Comparison of ENCODE assay signal across 13 cellular contexts in the genomic region with DNA sequence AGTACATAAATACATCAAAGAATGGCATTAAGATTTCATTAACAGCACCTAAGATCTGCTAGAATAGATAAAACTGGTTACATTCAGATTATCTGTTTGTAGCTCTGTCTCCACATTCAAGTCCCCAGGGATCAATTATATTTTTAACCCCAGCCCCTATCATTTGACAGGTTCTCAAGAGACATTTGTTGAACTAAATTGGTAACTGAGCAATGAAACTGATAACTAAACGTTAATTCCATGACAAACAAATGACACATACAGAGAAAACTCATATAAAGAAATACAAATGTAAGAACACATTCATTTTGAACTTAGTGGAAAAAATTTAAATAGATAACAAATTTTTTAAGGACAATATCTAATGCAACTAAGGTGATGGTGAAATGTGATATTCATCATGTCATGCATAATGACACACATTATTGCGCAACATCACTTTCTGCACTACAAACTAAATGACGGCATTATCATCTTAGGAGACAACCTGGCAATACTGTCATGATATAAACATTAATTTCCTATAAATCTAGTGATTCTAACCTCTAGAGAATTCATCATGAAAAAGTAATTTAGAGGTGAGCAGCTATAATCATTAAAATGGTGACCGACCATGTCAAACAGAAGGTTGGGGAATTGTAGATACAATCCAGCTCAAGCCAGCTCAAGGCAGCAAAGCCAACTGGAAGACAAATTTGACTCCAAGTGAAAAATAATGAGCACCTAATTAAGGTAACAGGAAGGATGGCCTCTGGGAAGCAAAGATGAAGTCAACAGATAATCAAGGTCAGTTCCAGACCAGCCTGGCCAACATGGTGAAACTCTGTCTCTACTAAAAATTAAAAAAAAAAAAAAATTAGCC. TPM values are rescaled to one million over a fixed set of nuclear protein-coding genes. Genes with fewer than 3 reads are reported as not detected.
DNase-seq lines count a peak whose midpoint lies in the region; ATAC-seq and TF ChIP-seq lines count a peak whose summit lies in the region.
"Had no signal": no experiment of that assay in that cellular context is flagged by ENCODE, and none has a peak within 500 bp of the region (broad histone marks: within the 10 kb centered on the region; RNA-seq: fewer than 3 reads in every experiment).

No MANE protein-coding gene starts in this region.

- peaks cover 84% of the 10 kb centered on the region for H3K79me2 ChIP-seq in HCT116 (ENCODE audit: insufficient read depth, low read length)

- H2AFZ ChIP-seq in HCT116 (ENCODE audit: low read depth, low read length, poor library complexity, severe bottlenecking) = no peak overlapping the region

- RAD21 ChIA-PET in HCT116 (lab: Charles Lee; ENCODE audit: low non-redundant PET in 1 of 2, low total read pairs in 2 of 2, uncharacterized antibody in 2 of 2, unreplicated experiment in 2 of 2) = no interaction called here

- peak overlapping the region; percentile 48 for H3K4me3 Mint-ChIP-seq in activated B cell treated with CpG ODN at 0.5 μM for 24 hours
- H3K4me3 Mint-ChIP-seq: activated naive CD8-positive, alpha-beta T cell treated with anti-CD3 and anti-CD28 coated beads, Interleukin-2, amount 50 U/mL, for 24 hours; T-cell had no signal

- peaks cover 84 to 100% (median 100%) of the 10 kb centered on the region in 11 experiments for H4K20me1 ChIP-seq in BLaER1 treated with 17β-estradiol and CSF1 and Interleukin-3, amounts not matched to agents 10 nM and 100 nM
- H4K20me1 ChIP-seq in HCT116 (ENCODE audit: insufficient read depth) = no peaks in the 10 kb centered on the region

- no peak for TF ChIP-seq POLR2A in HCT116 (IDR thresholded peaks at IDR 0.05; ENCODE audit: borderline replicate concordance, extremely low read depth, insufficient read depth, insufficient read length)

- CTCF ChIA-PET in HCT116 (lab: Charles Lee) = no interaction called here
- CTCF ChIA-PET in activated B cell treated with CpG ODN at 0.5 μM for 24 hours (lab: Charles Lee) = no interaction called here
- CTCF ChIA-PET in A673 (lab: Charles Lee) = no interaction called here

- no peak for TF ChIP-seq CTCF in HCT116 (IDR thresholded peaks at IDR 0.05 in 2 of 3, conservative IDR thresholded peaks at IDR 0.05 in 1 of 3; ENCODE audit: borderline replicate concordance in 1 of 3, insufficient read depth in 1 of 3, low read depth in 2 of 3, low read length in 2 of 3)
- no peak for TF ChIP-seq CTCF in activated B cell treated with CpG ODN at 0.5 μM for 24 hours (IDR thresholded peaks at IDR 0.05)
- no peak for TF ChIP-seq CTCF in A673 (conservative IDR thresholded peaks at IDR 0.05; ENCODE audit: low read depth, low read length)

- H3K9me2 ChIP-seq in HCT116 (ENCODE audit: insufficient read depth) = no peaks in the 10 kb centered on the region

- H3K27ac Mint-ChIP-seq in activated B cell treated with CpG ODN at 0.5 μM for 24 hours = peak overlapping the region; percentile 65

- POLR2A ChIA-PET in HCT116 (lab: Charles Lee) = no interaction called here
- POLR2A ChIA-PET in activated B cell treated with CpG ODN at 0.5 μM for 24 hours (lab: Charles Lee) = interaction anchor here (0.6 to 1.6 kb wide), 12 partner anchors 10 to 60 kb away, joined by 3 to 7 read pairs (median 3); partner anchors contain the start of gene ARHGAP17
- POLR2A ChIA-PET in A673 (lab: Charles Lee; ENCODE audit: low non-redundant PET) = no interaction called here

- H3K27me3 ChIP-seq in BLaER1 treated with 17β-estradiol and CSF1 and Interleukin-3, amounts not matched to agents 10 nM and 100 nM = no peaks in the 10 kb centered on the region
- H3K27me3 ChIP-seq in HCT116 (ENCODE audit: insufficient read depth, low read length) (no peaks in the 10 kb centered on the region), A673 (replicated peaks; ENCODE audit: insufficient read depth, low read depth, low read length, poor library complexity) (no peaks in the 10 kb centered on the region)

- H3K4me1 Mint-ChIP-seq in activated B cell treated with CpG ODN at 0.5 μM for 24 hours = peaks cover 87% of the 10 kb centered on the region

- peak overlapping the region; percentile 50 to 84 (median 69) for H3K4me2 ChIP-seq in BLaER1 treated with 17β-estradiol and CSF1 and Interleukin-3, amounts not matched to agents 10 nM and 100 nM
- no peak overlapping the region for H3K4me2 ChIP-seq in HCT116 (ENCODE audit: low read length)

- ATAC-seq in HCT116 = no peak
- ATAC-seq in activated B cell treated with CpG ODN at 0.5 μM for 24 hours (ENCODE audit: low read depth) = no peak
- ATAC-seq: activated naive CD8-positive, alpha-beta T cell treated with anti-CD3 and anti-CD28 coated beads, Interleukin-2, amount 50 U/mL, for 24 hours; T-cell had no signal

- no peak for TF ChIP-seq RAD21 in HCT116 (IDR thresholded peaks at IDR 0.05; ENCODE audit: low read depth)

- intact Hi-C loops in HCT116 (cut with micrococcal nuclease) (no loop called here), activated B cell treated with CpG ODN at 0.5 μM for 24 hours (cut with micrococcal nuclease) (loop anchor here (1.0 kb wide), 2 partner anchors 9 kb away; no protein-coding TSS in a partner anchor), A673 (cut with micrococcal nuclease; ENCODE audit: unreplicated experiment) (no loop called here)

- no peaks in the 10 kb centered on the region for H3K9me3 ChIP-seq in BLaER1 treated with 17β-estradiol and CSF1 and Interleukin-3, amounts not matched to agents 10 nM and 100 nM (replicated peaks in 1 of 11)
- H3K9me3 ChIP-seq in HCT116 (ENCODE audit: control insufficient read depth in 1 of 2, insufficient read depth in 1 of 2, low read depth in 1 of 2, low read length in 2 of 2) (no peaks in the 10 kb centered on the region), A673 (ENCODE audit: low read depth, low read length, poor library complexity, severe bottlenecking) (no peaks in the 10 kb centered on the region)

- no peaks in the 10 kb centered on the region for H3K27me3 Mint-ChIP-seq in activated B cell treated with CpG ODN at 0.5 μM for 24 hours
- H3K27me3 Mint-ChIP-seq: activated naive CD8-positive, alpha-beta T cell treated with anti-CD3 and anti-CD28 coated beads, Interleukin-2, amount 50 U/mL, for 24 hours; T-cell had no signal

- no peaks in the 10 kb centered on the region for H3K9me3 Mint-ChIP-seq in activated B cell treated with CpG ODN at 0.5 μM for 24 hours
- H3K9me3 Mint-ChIP-seq: activated naive CD8-positive, alpha-beta T cell treated with anti-CD3 and anti-CD28 coated beads, Interleukin-2, amount 50 U/mL, for 24 hours; T-cell had no signal

- peaks cover 14 to 52% (median 22%) of the 10 kb centered on the region in 11 experiments; a peak in 21 of 22 replicates for H3K36me3 ChIP-seq in BLaER1 treated with 17β-estradiol and CSF1 and Interleukin-3, amounts not matched to agents 10 nM and 100 nM
- H3K36me3 ChIP-seq in HCT116 (ENCODE audit: control insufficient read depth in 1 of 2, insufficient read depth in 2 of 2, low read length in 2 of 2) (no peaks in the 10 kb centered on the region), A673 (ENCODE audit: insufficient read depth, low read length, poor library complexity, severe bottlenecking) (no peaks in the 10 kb centered on the region)

- H3K9ac ChIP-seq in BLaER1 treated with 17β-estradiol and CSF1 and Interleukin-3, amounts not matched to agents 10 nM and 100 nM = no peak overlapping the region
- H3K9ac ChIP-seq in HCT116 (ENCODE audit: low read length) = no peak overlapping the region

- H3K4me1 ChIP-seq in BLaER1 treated with 17β-estradiol and CSF1 and Interleukin-3, amounts not matched to agents 10 nM and 100 nM = peaks cover 54 to 81% (median 65%) of the 10 kb centered on the region in 10 experiments
- H3K4me1 ChIP-seq in HCT116 (ENCODE audit: control insufficient read depth in 1 of 2, insufficient read depth in 2 of 2, low read length in 2 of 2) (no peaks in the 10 kb centered on the region), A673 (ENCODE audit: insufficient read depth, low read length, poor library complexity, severe bottlenecking) (peaks cover 62% of the 10 kb centered on the region)

- DNase-seq in HCT116 (ENCODE audit: low read depth, low spot score) (no peak), activated B cell treated with CpG ODN at 0.5 μM for 24 hours (no peak), kidney tubule cell (ENCODE audit: low spot score) (peak; percentile 13), NCI-H1105 treated with DMSO at 0.1 percent for 48 hours (lab: John Stamatoyannopoulos, UW) (no peak), RKO (ENCODE audit: low spot score) (no peak), A673 (ENCODE audit: low spot score) (no peak)
- DNase-seq: activated CD4-positive, alpha-beta T cell treated with anti-CD3 and anti-CD28 coated beads, Interleukin-2, amount 50 U/mL, for 48 hours; activated naive CD8-positive, alpha-beta T cell treated with anti-CD3 and anti-CD28 coated beads, Interleukin-2, amount 50 U/mL, for 24 hours; DMS79; NCI-H526 treated with DMSO at 0.1 percent for 48 hours; stimulated activated CD4-positive, alpha-beta T cell treated with anti-CD3 and anti-CD28 coated beads, Interleukin-4, amount 100 ng/mL, for 24 hours; T-cell had no signal

- BruUV-seq in HCT116 (replicated peaks; lab: Mats Ljungman, UMichigan) (no TSS peak), A673 (replicated peaks; lab: Mats Ljungman, UMichigan) (no TSS peak)

- peaks cover 53% of the 10 kb centered on the region for H3K36me3 Mint-ChIP-seq in activated B cell treated with CpG ODN at 0.5 μM for 24 hours (ENCODE audit: low read depth)

- H3K27ac ChIP-seq in BLaER1 treated with 17β-estradiol and CSF1 and Interleukin-3, amounts not matched to agents 10 nM and 100 nM = peak overlapping the region in 4 of 11 experiments; percentile 6 to 54 (median 28); a peak in 5 of 22 replicates
- H3K27ac ChIP-seq in HCT116 (ENCODE audit: low read depth, low read length) (no peak overlapping the region), A673 (ENCODE audit: low read depth, low read length, poor library complexity, severe bottlenecking) (no peak overlapping the region)

- H3K4me3 ChIP-seq in BLaER1 treated with 17β-estradiol and CSF1 and Interleukin-3, amounts not matched to agents 10 nM and 100 nM = no peak overlapping the region
- H3K4me3 ChIP-seq in HCT116 (replicated peaks in 1 of 2; ENCODE audit: low read depth in 1 of 2, low read length in 2 of 2) = no peak overlapping the region
- H3K4me3 ChIP-seq in A673 (ENCODE audit: low read depth, low read length, poor library complexity, severe bottlenecking) = no peak overlapping the region

TF ChIP-seq in HCT116, 20 proteins besides CTCF, POLR2A, EP300 and RAD21 (continues in another document):
- TF ChIP-seq ZFX (IDR thresholded peaks at IDR 0.05) = no peak

RNA-seq across cellular contexts. Expression of gene ARHGAP17, which starts 9.5 kb away (rescaled TPM):
- total RNA-seq in HCT116 (2021; ENCODE audit: unreplicated experiment) (45.5 TPM), activated B cell treated with CpG ODN at 0.5 μM for 24 hours (287 and 310 TPM in 2 replicates), A673 (2021) (144 and 146 TPM in 2 replicates)
- polyA plus RNA-seq in HCT116 (2012) = 22.2 TPM in 2 replicates
